ENCODE assay signal across 27 cellular contexts in the genomic region with DNA sequence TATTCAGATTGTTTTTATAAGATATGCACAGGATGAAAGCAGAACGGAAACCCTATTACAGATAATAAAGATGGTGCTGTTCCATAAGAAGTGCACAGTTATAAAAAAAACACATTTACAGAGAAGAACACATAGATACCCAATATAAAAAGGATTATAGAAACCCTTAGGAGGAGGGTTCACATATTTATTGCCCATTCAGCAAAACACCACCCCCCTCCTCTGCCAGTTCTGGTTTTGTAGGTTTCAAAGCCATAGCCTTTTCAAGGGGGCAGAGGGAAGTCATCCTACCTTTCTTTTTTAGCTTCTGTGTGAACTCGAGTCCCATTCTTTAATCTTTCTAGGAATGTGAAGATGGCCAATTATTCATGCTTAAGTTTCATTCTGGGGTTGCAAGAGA.
"Had no signal": no experiment of that assay in that cellular context is flagged by ENCODE, and none has a peak within 500 bp of the region (broad histone marks: within the 10 kb centered on the region; RNA-seq: fewer than 3 reads in every experiment).

No MANE protein-coding gene starts in this region.

- H3K36me3 ChIP-seq: stomach, suprapubic skin, thoracic aorta, thyroid gland, tibial artery, tibial nerve, transverse colon, upper lobe of left lung, upper lobe of right lung, uterus, vagina had no signal

- H3K4me3 ChIP-seq: stomach, suprapubic skin, testis, thoracic aorta, thyroid gland, tibial artery, tibial nerve, transverse colon, upper lobe of left lung, upper lobe of right lung, uterus, vagina had no signal

- DNase-seq: stimulated activated CD4-positive, alpha-beta T cell treated with anti-CD3 and anti-CD28 coated beads, Interleukin-2, amount 100 ng/mL, for 48 hours; stimulated activated CD4-positive, alpha-beta T cell treated with anti-CD3 and anti-CD28 coated beads, Interleukin-4, amount 100 ng/mL, for 1 hour; stimulated activated CD4-positive, alpha-beta T cell treated with anti-CD3 and anti-CD28 coated beads, Interleukin-4, amount 100 ng/mL, for 24 hours; stimulated activated CD4-positive, alpha-beta T cell treated with anti-CD3 and anti-CD28 coated beads, Interleukin-4, amount 100 ng/mL, for 4 hours; stimulated activated CD8-positive, alpha-beta memory T cell treated with anti-CD3 and anti-CD28 coated beads, Interleukin-4, amount 100 ng/mL, for 48 hours; stimulated activated naive B cell treated with anti-CD40 and anti-IgM and Interleukin-4, amounts not matched to agents 10 μg/mL and 1 μg/mL and 100 μg/mL, for 72 hours; stimulated activated naive CD4-positive, alpha-beta T cell; stimulated activated naive CD4-positive, alpha-beta T cell treated with Interleukin-2 at 50 U/mL for 16 hours; stimulated activated naive CD8-positive, alpha-beta T cell treated with anti-CD3 and anti-CD28 coated beads, Interleukin-15, amount 100 ng/mL, for 72 hours; stimulated activated naive CD8-positive, alpha-beta T cell treated with anti-CD3 and anti-CD28 coated beads, Interleukin-15, Interleukin-2, amounts not matched to agents 100 U/mL and 50 U/mL, for 24 hours; stomach; substantia nigra; testis; thyroid gland; tibial artery; transverse colon; trophoblast cell; upper lobe of left lung; upper lobe of right lung; uterus had no signal

- FAIRE-seq: urothelium cell line had no signal

- H3K4me1 ChIP-seq: stomach, suprapubic skin, thyroid gland, tibial artery, tibial nerve, transverse colon, upper lobe of left lung, upper lobe of right lung, uterus, vagina had no signal

- H3K27me3 ChIP-seq: stomach, suprapubic skin, testis, thyroid gland, tibial artery, tibial nerve, transverse colon, upper lobe of left lung, upper lobe of right lung, uterus, vagina had no signal

- ATAC-seq: stimulated activated effector memory CD8-positive, alpha-beta T cell treated with anti-CD3 and anti-CD28 coated beads, Interleukin-12 subunit alpha, Interleukin-12 subunit beta, amount 100 ng/mL, for 72 hours; stimulated activated memory B cell treated with anti-CD40 and anti-IgM and Interleukin-4, amounts not matched to agents 10 μg/mL and 1 μg/mL and 100 μg/mL, for 72 hours; stimulated activated naive B cell treated with anti-CD40 and anti-IgM and Interleukin-4, amounts not matched to agents 10 μg/mL and 1 μg/mL and 100 μg/mL, for 72 hours; stimulated activated naive CD8-positive, alpha-beta T cell treated with anti-CD3 and anti-CD28 coated beads, Interleukin-15, amount 100 ng/mL, for 72 hours; stimulated activated naive CD8-positive, alpha-beta T cell treated with anti-CD3 and anti-CD28 coated beads, Interleukin-15, Interleukin-2, amounts not matched to agents 100 U/mL and 50 U/mL, for 24 hours; upper lobe of right lung had no signal

- H3K9me3 ChIP-seq: suprapubic skin, testis, thoracic aorta, thyroid gland, tibial artery, tibial nerve, transverse colon, upper lobe of left lung, upper lobe of right lung, uterus, vagina had no signal

- H3K27ac ChIP-seq: stomach, suprapubic skin, testis, thoracic aorta, thyroid gland, tibial artery, tibial nerve, transverse colon, upper lobe of left lung, upper lobe of right lung, uterus, vagina had no signal
